Comparison of ENCODE assay signal across 7 cellular contexts in the genomic region with DNA sequence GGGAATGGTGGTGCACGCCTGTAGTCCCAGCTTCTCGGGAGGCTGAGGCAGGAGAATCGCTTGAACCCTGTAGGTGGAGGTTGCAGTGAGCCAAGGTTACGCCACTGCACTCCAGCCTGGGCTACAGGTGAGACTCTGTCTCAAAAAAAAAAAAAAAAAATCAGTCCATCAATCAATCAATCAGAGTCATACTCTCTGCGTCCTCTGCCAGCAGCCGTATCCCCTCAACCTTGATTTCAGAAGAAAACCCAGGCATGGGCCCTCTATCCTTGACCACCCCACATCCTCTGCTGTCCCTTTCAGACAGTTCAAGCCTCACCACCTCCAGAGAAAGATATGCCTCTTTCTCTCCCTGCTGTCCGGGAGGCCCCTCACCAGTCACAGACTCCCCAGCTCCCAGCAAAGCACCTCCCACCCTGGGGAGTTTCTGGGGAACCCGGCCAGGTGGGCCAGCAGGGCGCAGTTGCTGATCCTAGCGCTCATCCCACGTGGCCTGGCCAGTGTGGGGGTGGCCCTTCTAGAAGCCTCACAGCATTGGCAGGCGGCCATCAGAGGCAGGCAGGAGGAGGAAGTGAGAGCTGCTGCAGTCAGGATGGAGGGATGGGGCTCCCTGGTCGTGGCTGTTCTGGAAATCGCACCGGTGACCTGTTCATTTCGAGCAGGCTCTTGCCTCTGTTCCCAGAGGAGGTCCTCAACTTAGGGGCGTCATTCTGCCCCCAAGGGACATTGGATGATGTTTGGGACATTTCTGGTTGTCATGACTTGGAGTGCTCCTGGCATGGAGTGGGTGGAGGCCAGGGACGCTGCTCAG. TPM values are rescaled to one million over a fixed set of nuclear protein-coding genes. Genes with fewer than 3 reads are reported as not detected.
A peak's percentile ranks its signal among the peaks of the same experiment; 100 is the strongest.
DNase-seq lines count a peak whose midpoint lies in the region; ATAC-seq, FAIRE-seq and TF ChIP-seq lines count a peak whose summit lies in the region.
"Had no signal": no experiment of that assay in that cellular context is flagged by ENCODE, and none has a peak within 500 bp of the region (broad histone marks: within the 10 kb centered on the region; RNA-seq: fewer than 3 reads in every experiment).

No MANE protein-coding gene starts in this region.

- H2BK5ac ChIP-seq in mesendoderm (ENCODE audit: low read length): no peak overlapping the region

- no peak overlapping the region for H4K5ac ChIP-seq in mesendoderm (ENCODE audit: low read length)

- H3K27ac Mint-ChIP-seq in HFFc6: peak overlapping the region; percentile 69
- peak overlapping the region; percentile 57 for H3K27ac Mint-ChIP-seq in activated naive CD8-positive, alpha-beta T cell treated with anti-CD3 and anti-CD28 coated beads, Interleukin-2, amount 10 ng/mL, durations not matched to agents 7 days and 5 days

- H4K8ac ChIP-seq in mesendoderm (ENCODE audit: low read depth, low read length): no peak overlapping the region

- H3K18ac ChIP-seq in mesendoderm (ENCODE audit: low read length): no peak overlapping the region

- H3K56ac ChIP-seq in mesendoderm (ENCODE audit: low read length): peak overlapping the region; percentile 15

- no peak for FAIRE-seq in A549 (lab: Jason Lieb, UNC)

- H3K4ac ChIP-seq in mesendoderm (ENCODE audit: low read depth, low read length): no peak overlapping the region

- H3K23ac ChIP-seq in mesendoderm (ENCODE audit: low read length): peak overlapping the region; percentile 66

- no peaks in the 10 kb centered on the region for H3K9me3 Mint-ChIP-seq in HFFc6
- no peaks in the 10 kb centered on the region for H3K9me3 Mint-ChIP-seq in activated naive CD8-positive, alpha-beta T cell treated with anti-CD3 and anti-CD28 coated beads, Interleukin-2, amount 10 ng/mL, durations not matched to agents 7 days and 5 days

- no peak overlapping the region for H3K4me3 ChIP-seq in A549
- H3K4me3 ChIP-seq in mesendoderm (ENCODE audit: low read length): no peak overlapping the region

- CTCF ChIA-PET in A549 (lab: Yijun Ruan, JAX): interaction anchor here (1.6 kb wide), 1 partner anchor 31 kb away, joined by 5 read pairs; a partner anchor contains a TSS

- H3K79me2 ChIP-seq in mesendoderm (ENCODE audit: control insufficient read depth, insufficient read depth, low read length): peaks cover 20% of the 10 kb centered on the region

- H3K36me3 ChIP-seq in mesendoderm (ENCODE audit: control insufficient read depth, insufficient read depth, low read length): no peaks in the 10 kb centered on the region

- peaks cover 13% of the 10 kb centered on the region for H3K27me3 Mint-ChIP-seq in HFFc6 (ENCODE audit: insufficient read depth)
- H3K27me3 Mint-ChIP-seq in activated naive CD8-positive, alpha-beta T cell treated with anti-CD3 and anti-CD28 coated beads, Interleukin-2, amount 10 ng/mL, durations not matched to agents 7 days and 5 days: no peaks in the 10 kb centered on the region

- TF ChIP-seq RAD21 in A549 (conservative IDR thresholded peaks at IDR 0.05 in 1 of 2, IDR thresholded peaks at IDR 0.05 in 1 of 2): no peak

- TF ChIP-seq CTCF in A549 (IDR thresholded peaks at IDR 0.05): no peak
- no peak for TF ChIP-seq CTCF in HFFc6 (IDR thresholded peaks at IDR 0.05)

- POLR2A ChIA-PET in A549 (lab: Yijun Ruan, JAX): no interaction called here
- POLR2A ChIA-PET in activated naive CD8-positive, alpha-beta T cell treated with anti-CD3 and anti-CD28 coated beads, Interleukin-2, amount 10 ng/mL, durations not matched to agents 7 days and 5 days (lab: Charles Lee): interaction anchor here (0.6 to 2.2 kb wide), 4 partner anchors 8 to 917 kb away, joined by 3 to 7 read pairs (median 6); no protein-coding TSS in a partner anchor

- H3K9ac ChIP-seq in mesendoderm (ENCODE audit: low read length): no peak overlapping the region

- H3K36me3 Mint-ChIP-seq in HFFc6 (ENCODE audit: low read depth): peaks cover 6% of the 10 kb centered on the region
- H3K36me3 Mint-ChIP-seq in activated naive CD8-positive, alpha-beta T cell treated with anti-CD3 and anti-CD28 coated beads, Interleukin-2, amount 10 ng/mL, durations not matched to agents 7 days and 5 days: peaks cover 4% of the 10 kb centered on the region

- H3K4me1 ChIP-seq in A549 (peaks cover 8% of the 10 kb centered on the region), mesendoderm (ENCODE audit: control insufficient read depth, low read depth, low read length) (no peaks in the 10 kb centered on the region)

- H3K27me3 ChIP-seq in mesendoderm (ENCODE audit: insufficient read depth, low read length, poor library complexity): no peaks in the 10 kb centered on the region

- TF ChIP-seq EP300 in A549 (IDR thresholded peaks at IDR 0.05): no peak

- H3K27ac ChIP-seq in A549 (peak overlapping the region; percentile 53 to 59; a peak in 5 of 6 replicates), mesendoderm (ENCODE audit: low read depth, low read length) (no peak overlapping the region)

- no peak overlapping the region for H3K4me3 Mint-ChIP-seq in HFFc6
- no peak overlapping the region for H3K4me3 Mint-ChIP-seq in activated naive CD8-positive, alpha-beta T cell treated with anti-CD3 and anti-CD28 coated beads, Interleukin-2, amount 10 ng/mL, durations not matched to agents 7 days and 5 days

- H3K4me2 ChIP-seq in A549 (0 out of 3 replicates have a peak overlapping the region, but pooled peaks have one; percentile 7), mesendoderm (ENCODE audit: low read length) (no peak overlapping the region)

- peak in 1 of 2 experiments; percentile 19; a peak in 2 of 6 replicates for ATAC-seq in A549
- ATAC-seq in activated naive CD8-positive, alpha-beta T cell treated with anti-CD3 and anti-CD28 coated beads, Interleukin-2, amount 10 ng/mL, durations not matched to agents 7 days and 5 days (ENCODE audit: low read depth): no peak

- no peak overlapping the region for H2BK120ac ChIP-seq in mesendoderm (ENCODE audit: low read depth, low read length)

- DNase-seq in A549 (ENCODE audit: low read depth in 1 of 2, low spot score in 1 of 2) (no peak), HFFc6 (peak; percentile 64), mesendoderm (no peak), GM19240 (ENCODE audit: insufficient read length, low spot score) (no peak), DMS114 treated with DMSO at 0.1 percent for 48 hours (lab: John Stamatoyannopoulos, UW; ENCODE audit: unreplicated experiment) (no peak)
- DNase-seq in activated naive CD8-positive, alpha-beta T cell treated with anti-CD3 and anti-CD28 coated beads, Interleukin-2, amount 10 ng/mL, durations not matched to agents 7 days and 5 days: no peak

- TF ChIP-seq POLR2A in A549 (IDR thresholded peaks at IDR 0.05; ENCODE audit: low read length): no peak

- peaks cover 10% of the 10 kb centered on the region for H3K4me1 Mint-ChIP-seq in HFFc6 (ENCODE audit: low read depth)
- H3K4me1 Mint-ChIP-seq in activated naive CD8-positive, alpha-beta T cell treated with anti-CD3 and anti-CD28 coated beads, Interleukin-2, amount 10 ng/mL, durations not matched to agents 7 days and 5 days: peaks cover 14% of the 10 kb centered on the region

- no peak overlapping the region for H2AK5ac ChIP-seq in mesendoderm (ENCODE audit: low read length)

- H3K9me3 ChIP-seq in A549: no peaks in the 10 kb centered on the region

- 75% methylated on average over 14 of the region's 18 CpGs for WGBS in A549 (ENCODE audit: missing lambda C conversion rate)
- WGBS in mesendoderm (ENCODE audit: extremely low coverage, insufficient coverage, low lambda C conversion rate): no CpG with 5 or more reads among the region's 18 CpGs

- no peaks in the 10 kb centered on the region for H3K79me1 ChIP-seq in mesendoderm (ENCODE audit: low read length)

- H2BK15ac ChIP-seq in mesendoderm (replicated peaks; ENCODE audit: low read depth): no peak overlapping the region

RNA-seq across cellular contexts. Expression of a gene that starts 10.2 kb away (rescaled TPM):
- polyA plus RNA-seq in A549 (2011; rRNA removed): not detected in 2 replicates
- polyA plus RNA-seq in A549 (2012; cell fraction: cytosol; rRNA removed): not detected in 2 replicates
- 0.22 TPM in 1 of 2 replicates, not detected in the other for polyA plus RNA-seq in A549 (2012; cell fraction: nucleus; rRNA removed)
- polyA plus RNA-seq in A549 (2017; fragmentation: RNase III; extraction: RNeasy Plus Mini Kit Qiagen cat#74134 plus additional on column Dnase treatment): 0.16 to 0.41 TPM (median 0.32 TPM) in 3 replicates
- not detected in 2 replicates for polyA minus RNA-seq in A549 (2011; rRNA and poly(A)+ RNA removed)
- total RNA-seq in HFFc6 (2021; fragmentation: NEBNext Ultra II Directional; extraction: Animal tissue kit (Norgen Biotek cat#: 25700)): under 1 TPM; 0.27 to 0.99 (median 0.72) TPM
- 1 to 10 TPM; 1.1 to 1.4 TPM for total RNA-seq in activated naive CD8-positive, alpha-beta T cell treated with anti-CD3 and anti-CD28 coated beads, Interleukin-2, amount 10 ng/mL, durations not matched to agents 7 days and 5 days
- polyA plus RNA-seq in mesendoderm (2013, experiment 1 of 2): 0.44 TPM
- polyA plus RNA-seq in mesendoderm (2013, experiment 2 of 2): 0.57 TPM
- total RNA-seq: mononuclear cell had no signal

RNA-seq across cellular contexts. Expression of a gene that starts 15.6 kb away (rescaled TPM):
- not detected in 2 replicates for polyA plus RNA-seq in A549 (2011; rRNA removed)
- polyA plus RNA-seq in A549 (2012; cell fraction: cytosol; rRNA removed): not detected in 2 replicates
- polyA plus RNA-seq in A549 (2012; cell fraction: nucleus; rRNA removed): not detected in 2 replicates
- polyA plus RNA-seq in A549 (2017; fragmentation: RNase III; extraction: RNeasy Plus Mini Kit Qiagen cat#74134 plus additional on column Dnase treatment): not detected in 3 replicates
- not detected in 2 replicates for polyA minus RNA-seq in A549 (2011; rRNA and poly(A)+ RNA removed)
- under 1 TPM; 0.07 to 0.53 (median 0.36) TPM for total RNA-seq in HFFc6 (2021; fragmentation: NEBNext Ultra II Directional; extraction: Animal tissue kit (Norgen Biotek cat#: 25700))
- total RNA-seq in activated naive CD8-positive, alpha-beta T cell treated with anti-CD3 and anti-CD28 coated beads, Interleukin-2, amount 10 ng/mL, durations not matched to agents 7 days and 5 days: under 1 TPM in 1 of 2 experiments, not detected in 1; 0.14 TPM
- polyA plus RNA-seq in mesendoderm (2013, experiment 1 of 2): 0.01 TPM
- polyA plus RNA-seq in mesendoderm (2013, experiment 2 of 2): 0.01 TPM

RNA-seq across cellular contexts. Expression of a gene that starts 17.3 kb away (rescaled TPM):
- polyA plus RNA-seq in A549 (2011; rRNA removed) (2.8 and 3.0 TPM in 2 replicates), A549 (2017; fragmentation: RNase III; extraction: RNeasy Plus Mini Kit Qiagen cat#74134 plus additional on column Dnase treatment) (12.0 to 13.2 TPM (median 12.7 TPM) in 3 replicates)
- 13.4 and 19.5 TPM in 2 replicates for polyA plus RNA-seq in A549 (2012; cell fraction: cytosol; rRNA removed)
- 242 and 443 TPM in 2 replicates for polyA plus RNA-seq in A549 (2012; cell fraction: nucleus; rRNA removed)
- 0.45 and 0.63 TPM in 2 replicates for polyA minus RNA-seq in A549 (2011; rRNA and poly(A)+ RNA removed)
- 1 to 10 TPM in 5 of 6 experiments, under 1 TPM in 1; 0.98 to 2.3 (median 1.4) TPM for total RNA-seq in HFFc6 (2021; fragmentation: NEBNext Ultra II Directional; extraction: Animal tissue kit (Norgen Biotek cat#: 25700))
- 10 to 100 TPM in 1 of 2 experiments, 1 to 10 TPM in 1; 9.7 to 10.4 TPM for total RNA-seq in activated naive CD8-positive, alpha-beta T cell treated with anti-CD3 and anti-CD28 coated beads, Interleukin-2, amount 10 ng/mL, durations not matched to agents 7 days and 5 days
- 4.2 TPM for polyA plus RNA-seq in mesendoderm (2013, experiment 1 of 2)
- polyA plus RNA-seq in mesendoderm (2013, experiment 2 of 2): 3.9 TPM

RNA-seq across cellular contexts. Expression of a gene that starts 29.8 kb away (rescaled TPM):
- 11.9 and 13.5 TPM in 2 replicates for polyA plus RNA-seq in A549 (2011; rRNA removed)
- 36.3 and 39.7 TPM in 2 replicates for polyA plus RNA-seq in A549 (2012; cell fraction: cytosol; rRNA removed)
- 125 and 200 TPM in 2 replicates for polyA plus RNA-seq in A549 (2012; cell fraction: nucleus; rRNA removed)
- 62.7 to 73.4 TPM (median 68.2 TPM) in 3 replicates for polyA plus RNA-seq in A549 (2017; fragmentation: RNase III; extraction: RNeasy Plus Mini Kit Qiagen cat#74134 plus additional on column Dnase treatment)
- 9.3 and 20.9 TPM in 2 replicates for polyA minus RNA-seq in A549 (2011; rRNA and poly(A)+ RNA removed)
- 10 to 100 TPM; 48.7 to 60.6 (median 54.8) TPM for total RNA-seq in HFFc6 (2021; fragmentation: NEBNext Ultra II Directional; extraction: Animal tissue kit (Norgen Biotek cat#: 25700))
- 100 to 1,000 TPM; 171 TPM for total RNA-seq in activated naive CD8-positive, alpha-beta T cell treated with anti-CD3 and anti-CD28 coated beads, Interleukin-2, amount 10 ng/mL, durations not matched to agents 7 days and 5 days
- polyA plus RNA-seq in mesendoderm (2013, experiment 1 of 2): 109 TPM
- polyA plus RNA-seq in mesendoderm (2013, experiment 2 of 2): 111 TPM

RNA-seq across cellular contexts. Expression of a gene that starts 30.3 kb away (rescaled TPM):
- polyA plus RNA-seq in A549 (2011; rRNA removed) (18.3 and 19.9 TPM in 2 replicates), A549 (2017; fragmentation: RNase III; extraction: RNeasy Plus Mini Kit Qiagen cat#74134 plus additional on column Dnase treatment) (32.2 to 34.8 TPM (median 33.9 TPM) in 3 replicates)
- 65.1 and 74.2 TPM in 2 replicates for polyA plus RNA-seq in A549 (2012; cell fraction: cytosol; rRNA removed)
- 85.3 and 87.9 TPM in 2 replicates for polyA plus RNA-seq in A549 (2012; cell fraction: nucleus; rRNA removed)
- polyA minus RNA-seq in A549 (2011; rRNA and poly(A)+ RNA removed): 12.6 and 14.9 TPM in 2 replicates
- 10 to 100 TPM; 45.9 to 57.3 (median 50.2) TPM for total RNA-seq in HFFc6 (2021; fragmentation: NEBNext Ultra II Directional; extraction: Animal tissue kit (Norgen Biotek cat#: 25700))
- 10 to 100 TPM; 69.8 to 71.3 TPM for total RNA-seq in activated naive CD8-positive, alpha-beta T cell treated with anti-CD3 and anti-CD28 coated beads, Interleukin-2, amount 10 ng/mL, durations not matched to agents 7 days and 5 days
- polyA plus RNA-seq in mesendoderm (2013, experiment 1 of 2): 101 TPM
- polyA plus RNA-seq in mesendoderm (2013, experiment 2 of 2): 99.1 TPM
